Comparison of ENCODE assay signal across 9 cellular contexts in genomic region chr9:121463026-121463827, GRCh38. TPM values are rescaled to one million over a fixed set of nuclear protein-coding genes. Genes with fewer than 3 reads are reported as not detected.
DNase-seq lines count a peak whose midpoint lies in the region; ATAC-seq, FAIRE-seq and TF ChIP-seq lines count a peak whose summit lies in the region.
"Had no signal": no experiment of that assay in that cellular context is flagged by ENCODE, and none has a peak within 500 bp of the region (broad histone marks: within the 10 kb centered on the region; RNA-seq: fewer than 3 reads in every experiment).

No MANE protein-coding gene starts in this region.

- FAIRE-seq in astrocyte (lab: Jason Lieb, UNC) (no peak), urothelium cell line (lab: Jason Lieb, UNC) (no peak)

- ATAC-seq in HG02840 (IDR thresholded peaks at IDR 0.05; ENCODE audit: low FRiP score, unreplicated experiment) = no peak
- ATAC-seq: left colon had no signal

- no peak overlapping the region for H3K4me3 ChIP-seq in astrocyte (ENCODE audit: insufficient read depth, low read depth, low read length)
- H3K4me3 ChIP-seq: SJSA1 had no signal

- H3K79me2 ChIP-seq in astrocyte (ENCODE audit: insufficient read depth, low read length) = no peaks in the 10 kb centered on the region

- H3K27ac ChIP-seq in astrocyte (ENCODE audit: low read depth, low read length) = no peak overlapping the region
- H3K27ac ChIP-seq: SJSA1 had no signal

- no peak overlapping the region for H3K4me3 Mint-ChIP-seq in astrocyte (ENCODE audit: unreplicated experiment)

- no peaks in the 10 kb centered on the region for H3K36me3 ChIP-seq in astrocyte (ENCODE audit: insufficient read depth, low read length)
- H3K36me3 ChIP-seq: SJSA1 had no signal

- H3K36me3 Mint-ChIP-seq in astrocyte (ENCODE audit: low read depth, unreplicated experiment) = no peaks in the 10 kb centered on the region

- no peak overlapping the region for H3K4me2 ChIP-seq in astrocyte (ENCODE audit: low read length)

- no peaks in the 10 kb centered on the region for H3K9me3 ChIP-seq in astrocyte (ENCODE audit: insufficient read depth, low read depth, low read length)
- H3K9me3 ChIP-seq: SJSA1 had no signal

- DNase-seq in ELF-1 (ENCODE audit: low read depth, low spot score) (peak; percentile 73), astrocyte (ENCODE audit: low read depth) (peak; percentile 4), kidney glomerular epithelial cell (lab: John Stamatoyannopoulos, UW) (peak; percentile 1), urothelium cell line (ENCODE audit: low spot score) (peak; percentile 31), SW 1271 (lab: John Stamatoyannopoulos, UW) (no peak)

- peaks cover 2% of the 10 kb centered on the region for H3K4me1 Mint-ChIP-seq in astrocyte (ENCODE audit: low read depth, unreplicated experiment)

- H3K9ac ChIP-seq in astrocyte (ENCODE audit: low read length) = no peak overlapping the region

- H2AFZ ChIP-seq in astrocyte (ENCODE audit: low read depth, low read length) = no peak overlapping the region

- peaks cover 47% of the 10 kb centered on the region for H3K27me3 Mint-ChIP-seq in astrocyte (ENCODE audit: low read depth, unreplicated experiment)

- no peaks in the 10 kb centered on the region for H4K20me1 ChIP-seq in astrocyte (ENCODE audit: insufficient read depth, low read length)

- no peaks in the 10 kb centered on the region for H3K4me1 ChIP-seq in astrocyte (ENCODE audit: insufficient read depth, low read length)
- H3K4me1 ChIP-seq: SJSA1 had no signal

- peak; percentile 64 for TF ChIP-seq CTCF in LNCAP (IDR thresholded peaks at IDR 0.05)
- TF ChIP-seq CTCF in astrocyte (IDR thresholded peaks at IDR 0.05; ENCODE audit: insufficient read depth, low read depth, low read length) = peak; percentile 52

- H3K9me3 Mint-ChIP-seq in astrocyte (ENCODE audit: unreplicated experiment) = peaks cover 2% of the 10 kb centered on the region

- H3K27ac Mint-ChIP-seq in astrocyte (ENCODE audit: unreplicated experiment) = no peak overlapping the region

- peaks cover 31% of the 10 kb centered on the region for H3K27me3 ChIP-seq in astrocyte (ENCODE audit: insufficient read depth, low read length)

RNA-seq across cellular contexts. Expression of gene GGTA1, which starts 36.4 kb away (rescaled TPM):
- total RNA-seq in astrocyte = 0.18 TPM in 1 of 2 replicates, not detected in the other
- total RNA-seq: SJSA1 had no signal

Comparison
In these comparisons a context has a peak if more than half of its experiments do, and no peak if none do; other contexts are left out.
1. DNase-seq: peak in ELF-1 (single experiment), astrocyte (single experiment), kidney glomerular epithelial cell (single experiment) and urothelium cell line (single experiment); none in SW 1271 (0 of 2).